ENCODE assay signal across 8 cellular contexts in the genomic region with DNA sequence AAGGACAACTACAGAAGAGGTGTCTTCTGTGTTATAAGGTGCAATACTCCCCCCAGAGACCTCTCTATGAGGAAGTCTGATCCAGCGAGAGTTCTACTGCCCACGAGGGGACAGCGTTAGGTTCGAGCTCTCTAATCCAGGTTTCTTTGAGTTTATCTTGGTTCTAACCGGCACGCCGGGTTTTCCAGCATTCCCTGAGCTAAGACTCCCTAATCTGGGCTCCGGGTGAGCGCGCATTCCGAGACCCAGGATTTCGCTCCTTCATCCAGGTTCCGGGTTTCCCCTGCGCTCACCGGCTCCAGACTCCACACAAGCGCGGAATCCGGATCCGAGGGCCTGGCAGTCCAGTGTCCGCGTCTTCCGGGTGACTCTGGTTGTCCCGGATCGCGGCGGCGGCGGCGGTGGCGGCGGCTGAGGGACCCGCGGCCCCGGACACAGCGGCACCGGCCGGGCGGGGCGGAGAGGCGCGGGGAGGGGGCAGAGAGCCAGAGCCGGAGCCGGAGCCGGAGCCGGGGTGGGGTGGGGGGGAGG. TPM values are rescaled to one million over a fixed set of nuclear protein-coding genes. Genes with fewer than 3 reads are reported as not detected.
DNase-seq lines count a peak whose midpoint lies in the region; ATAC-seq and TF ChIP-seq lines count a peak whose summit lies in the region.

A gene with protein sequence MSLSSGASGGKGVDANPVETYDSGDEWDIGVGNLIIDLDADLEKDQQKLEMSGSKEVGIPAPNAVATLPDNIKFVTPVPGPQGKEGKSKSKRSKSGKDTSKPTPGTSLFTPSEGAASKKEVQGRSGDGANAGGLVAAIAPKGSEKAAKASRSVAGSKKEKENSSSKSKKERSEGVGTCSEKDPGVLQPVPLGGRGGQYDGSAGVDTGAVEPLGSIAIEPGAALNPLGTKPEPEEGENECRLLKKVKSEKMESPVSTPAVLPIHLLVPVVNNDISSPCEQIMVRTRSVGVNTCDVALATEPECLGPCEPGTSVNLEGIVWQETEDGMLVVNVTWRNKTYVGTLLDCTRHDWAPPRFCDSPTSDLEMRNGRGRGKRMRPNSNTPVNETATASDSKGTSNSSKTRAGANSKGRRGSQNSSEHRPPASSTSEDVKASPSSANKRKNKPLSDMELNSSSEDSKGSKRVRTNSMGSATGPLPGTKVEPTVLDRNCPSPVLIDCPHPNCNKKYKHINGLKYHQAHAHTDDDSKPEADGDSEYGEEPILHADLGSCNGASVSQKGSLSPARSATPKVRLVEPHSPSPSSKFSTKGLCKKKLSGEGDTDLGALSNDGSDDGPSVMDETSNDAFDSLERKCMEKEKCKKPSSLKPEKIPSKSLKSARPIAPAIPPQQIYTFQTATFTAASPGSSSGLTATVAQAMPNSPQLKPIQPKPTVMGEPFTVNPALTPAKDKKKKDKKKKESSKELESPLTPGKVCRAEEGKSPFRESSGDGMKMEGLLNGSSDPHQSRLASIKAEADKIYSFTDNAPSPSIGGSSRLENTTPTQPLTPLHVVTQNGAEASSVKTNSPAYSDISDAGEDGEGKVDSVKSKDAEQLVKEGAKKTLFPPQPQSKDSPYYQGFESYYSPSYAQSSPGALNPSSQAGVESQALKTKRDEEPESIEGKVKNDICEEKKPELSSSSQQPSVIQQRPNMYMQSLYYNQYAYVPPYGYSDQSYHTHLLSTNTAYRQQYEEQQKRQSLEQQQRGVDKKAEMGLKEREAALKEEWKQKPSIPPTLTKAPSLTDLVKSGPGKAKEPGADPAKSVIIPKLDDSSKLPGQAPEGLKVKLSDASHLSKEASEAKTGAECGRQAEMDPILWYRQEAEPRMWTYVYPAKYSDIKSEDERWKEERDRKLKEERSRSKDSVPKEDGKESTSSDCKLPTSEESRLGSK (N-terminal part only) (plus strand): TSS at position 373 of the 531 bp plus-strand sequence. CDS start 38,842 bp downstream, outside the sequence.

- H3K9ac ChIP-seq in fibroblast of lung (ENCODE audit: insufficient read depth, low read length): peak within 1 kb of the TSS; percentile 59

- H3K36me3 ChIP-seq in CD4-positive, CD25-positive, alpha-beta regulatory T cell (ENCODE audit: control insufficient read depth, insufficient read depth, low read length): peaks cover 7% of the 10 kb centered on the region
- H3K36me3 ChIP-seq in fibroblast of lung (ENCODE audit: control insufficient read depth, insufficient read depth, low read length): no peaks in the 10 kb centered on the region

- peak within 1 kb of the TSS; percentile 56 for H3K27ac ChIP-seq in CD4-positive, CD25-positive, alpha-beta regulatory T cell (ENCODE audit: insufficient read depth, low read length, poor library complexity, severe bottlenecking)
- H3K27ac ChIP-seq in fibroblast of lung (ENCODE audit: insufficient read depth, low read length): peak within 1 kb of the TSS; percentile 51

- no peaks in the 10 kb centered on the region for H3K27me3 ChIP-seq in CD4-positive, CD25-positive, alpha-beta regulatory T cell (ENCODE audit: control insufficient read depth, insufficient read depth, low read length)
- no peaks in the 10 kb centered on the region for H3K27me3 ChIP-seq in fibroblast of lung (ENCODE audit: control insufficient read depth, insufficient read depth, low read length)

- peak within 1 kb of the TSS; percentile 87 to 94 (median 93) for H3K27ac Mint-ChIP-seq in CD4-positive, CD25-positive, alpha-beta regulatory T cell
- H3K27ac Mint-ChIP-seq in activated T-helper 17 cell treated with anti-CD3 and anti-CD28 coated beads, Interleukin-2, amount 50 U/mL, for 72 hours: peak within 1 kb of the TSS; percentile 90
- peak within 1 kb of the TSS; percentile 59 to 90 (median 74) for H3K27ac Mint-ChIP-seq in naive B cell

- H3K79me2 ChIP-seq in fibroblast of lung (ENCODE audit: control insufficient read depth, insufficient read depth, low read length): peaks cover 40% of the 10 kb centered on the region

- no peaks in the 10 kb centered on the region for H3K36me3 Mint-ChIP-seq in CD4-positive, CD25-positive, alpha-beta regulatory T cell
- H3K36me3 Mint-ChIP-seq in activated T-helper 17 cell treated with anti-CD3 and anti-CD28 coated beads, Interleukin-2, amount 50 U/mL, for 72 hours (ENCODE audit: low read depth): peaks cover 29% of the 10 kb centered on the region
- no peaks in the 10 kb centered on the region for H3K36me3 Mint-ChIP-seq in naive B cell

- DNase-seq in CD4-positive, CD25-positive, alpha-beta regulatory T cell: peak; percentile 78 to 88 (median 86)
- peak; percentile 90 for DNase-seq in GM20000 (ENCODE audit: low spot score)
- DNase-seq in KG1 (lab: John Stamatoyannopoulos, UW): peak; percentile 93
- DNase-seq in RPMI7951 (ENCODE audit: low read depth): peak; percentile 95
- DNase-seq in fibroblast of lung (ENCODE audit: low read depth in 2 of 2): peak; percentile 94 to 97
- DNase-seq in naive B cell: peak; percentile 81
- DNase-seq in stimulated activated CD8-positive, alpha-beta memory T cell treated with anti-CD3 and anti-CD28 coated beads, Interleukin-7, amount 100 ng/mL, for 48 hours (ENCODE audit: extremely low read depth in 1 of 2, low read depth in 1 of 2): peak; percentile 72 to 76

- H3K27me3 Mint-ChIP-seq in CD4-positive, CD25-positive, alpha-beta regulatory T cell: no peaks in the 10 kb centered on the region
- H3K27me3 Mint-ChIP-seq in activated T-helper 17 cell treated with anti-CD3 and anti-CD28 coated beads, Interleukin-2, amount 50 U/mL, for 72 hours: no peaks in the 10 kb centered on the region
- H3K27me3 Mint-ChIP-seq in naive B cell: no peaks in the 10 kb centered on the region

- TF ChIP-seq CTCF in GM20000 (IDR thresholded peaks at IDR 0.05; ENCODE audit: extremely low read depth, missing control alignments): no peak
- TF ChIP-seq CTCF in fibroblast of lung (conservative IDR thresholded peaks at IDR 0.05 in 1 of 2, IDR thresholded peaks at IDR 0.05 in 1 of 2; ENCODE audit: low read depth in 1 of 2, low read length in 2 of 2): no peak

- H3K4me1 ChIP-seq in CD4-positive, CD25-positive, alpha-beta regulatory T cell (ENCODE audit: control insufficient read depth, insufficient read depth, low read length, poor library complexity, severe bottlenecking): peaks cover 46% of the 10 kb centered on the region
- H3K4me1 ChIP-seq in fibroblast of lung (ENCODE audit: control insufficient read depth, extremely low read depth, insufficient read depth, low read length): peaks cover 2% of the 10 kb centered on the region

- peak; percentile 80 to 81 for ATAC-seq in CD4-positive, CD25-positive, alpha-beta regulatory T cell (ENCODE audit: low read depth in 2 of 2)
- peak; percentile 51 for ATAC-seq in activated T-helper 17 cell treated with anti-CD3 and anti-CD28 coated beads, Interleukin-2, amount 50 U/mL, for 72 hours (replicated peaks)
- ATAC-seq in naive B cell (ENCODE audit: low read depth in 2 of 2): peak; percentile 55

- H3K4me1 Mint-ChIP-seq in CD4-positive, CD25-positive, alpha-beta regulatory T cell: peaks cover 44 to 54% (median 50%) of the 10 kb centered on the region in 4 donors
- peaks cover 24% of the 10 kb centered on the region for H3K4me1 Mint-ChIP-seq in activated T-helper 17 cell treated with anti-CD3 and anti-CD28 coated beads, Interleukin-2, amount 50 U/mL, for 72 hours
- H3K4me1 Mint-ChIP-seq in naive B cell: peaks cover 46 to 58% (median 53%) of the 10 kb centered on the region in 3 donors

- H3K9me3 ChIP-seq in CD4-positive, CD25-positive, alpha-beta regulatory T cell (ENCODE audit: control insufficient read depth in 2 of 2, low read length in 2 of 2): no peaks in the 10 kb centered on the region
- no peaks in the 10 kb centered on the region for H3K9me3 ChIP-seq in fibroblast of lung (ENCODE audit: control insufficient read depth, insufficient read depth, low read depth, low read length)

- peak within 1 kb of the TSS; percentile 92 for H3K4me3 ChIP-seq in CD4-positive, CD25-positive, alpha-beta regulatory T cell (ENCODE audit: low read depth, low read length)
- peak within 1 kb of the TSS; percentile 43 to 77 (median 70) for H3K4me3 ChIP-seq in fibroblast of lung (replicated peaks in 1 of 4; ENCODE audit: control extremely low read depth in 1 of 4, insufficient read depth in 1 of 4, low read depth in 3 of 4, low read length in 4 of 4)

- H3K4me2 ChIP-seq in fibroblast of lung (ENCODE audit: extremely low read depth, insufficient read depth, low read length): peak within 1 kb of the TSS; percentile 95

- H4K20me1 ChIP-seq in fibroblast of lung (ENCODE audit: control insufficient read depth, extremely low read depth, insufficient read depth, low read length): no peaks in the 10 kb centered on the region

- peak within 1 kb of the TSS; percentile 90 to 95 (median 91) for H3K4me3 Mint-ChIP-seq in CD4-positive, CD25-positive, alpha-beta regulatory T cell
- H3K4me3 Mint-ChIP-seq in activated T-helper 17 cell treated with anti-CD3 and anti-CD28 coated beads, Interleukin-2, amount 50 U/mL, for 72 hours: peak within 1 kb of the TSS; percentile 89
- H3K4me3 Mint-ChIP-seq in naive B cell: peak within 1 kb of the TSS; percentile 84 to 96 (median 92)

- H2AFZ ChIP-seq in fibroblast of lung (ENCODE audit: low read length): peak within 1 kb of the TSS; percentile 88

- H3K9me3 Mint-ChIP-seq in CD4-positive, CD25-positive, alpha-beta regulatory T cell: no peaks in the 10 kb centered on the region
- H3K9me3 Mint-ChIP-seq in activated T-helper 17 cell treated with anti-CD3 and anti-CD28 coated beads, Interleukin-2, amount 50 U/mL, for 72 hours: no peaks in the 10 kb centered on the region
- H3K9me3 Mint-ChIP-seq in naive B cell: no peaks in the 10 kb centered on the region

RNA-seq across cellular contexts. Expression of the gene that starts here (rescaled TPM):
- 39.0 TPM for total RNA-seq in CD4-positive, CD25-positive, alpha-beta regulatory T cell
- polyA plus RNA-seq in CD4-positive, CD25-positive, alpha-beta regulatory T cell: 1 to 10 TPM in 3 of 4 donors, under 1 TPM in 1; 0.64 to 2.6 (median 1.6) TPM
- total RNA-seq in RPMI7951 (2014; rRNA removed; shearing (Covaris generic)): 10.6 and 12.1 TPM in 2 replicates
- total RNA-seq in activated T-helper 17 cell treated with anti-CD3 and anti-CD28 coated beads, Interleukin-2, amount 50 U/mL, for 72 hours: 10 to 100 TPM; 27.3 to 41.2 TPM
- total RNA-seq in fibroblast of lung: 11.3 and 14.7 TPM in 2 replicates
- polyA plus RNA-seq in fibroblast of lung (10.8 and 13.1 TPM in 2 replicates), naive B cell (ENCODE audit: low read depth in 6 of 6) (1 to 10 TPM in 5 of 6 donors, under 1 TPM in 1; 0.83 to 4.4 (median 2.6) TPM)
- 10.0 and 13.0 TPM in 2 replicates for polyA plus RNA-seq in fibroblast of lung (2012)
- 20.6 and 154 TPM in 2 replicates for polyA minus RNA-seq in fibroblast of lung (ENCODE audit: low replicate concordance)

Comparison
In these comparisons a context has a peak if more than half of its experiments do, and no peak if none do; other contexts are left out.
1. Peak in every context shown above with its lines: DNase-seq, ATAC-seq, H3K4me3 ChIP-seq and H3K27ac ChIP-seq.